ENCODE assay signal across 22 cellular contexts in the genomic region with DNA sequence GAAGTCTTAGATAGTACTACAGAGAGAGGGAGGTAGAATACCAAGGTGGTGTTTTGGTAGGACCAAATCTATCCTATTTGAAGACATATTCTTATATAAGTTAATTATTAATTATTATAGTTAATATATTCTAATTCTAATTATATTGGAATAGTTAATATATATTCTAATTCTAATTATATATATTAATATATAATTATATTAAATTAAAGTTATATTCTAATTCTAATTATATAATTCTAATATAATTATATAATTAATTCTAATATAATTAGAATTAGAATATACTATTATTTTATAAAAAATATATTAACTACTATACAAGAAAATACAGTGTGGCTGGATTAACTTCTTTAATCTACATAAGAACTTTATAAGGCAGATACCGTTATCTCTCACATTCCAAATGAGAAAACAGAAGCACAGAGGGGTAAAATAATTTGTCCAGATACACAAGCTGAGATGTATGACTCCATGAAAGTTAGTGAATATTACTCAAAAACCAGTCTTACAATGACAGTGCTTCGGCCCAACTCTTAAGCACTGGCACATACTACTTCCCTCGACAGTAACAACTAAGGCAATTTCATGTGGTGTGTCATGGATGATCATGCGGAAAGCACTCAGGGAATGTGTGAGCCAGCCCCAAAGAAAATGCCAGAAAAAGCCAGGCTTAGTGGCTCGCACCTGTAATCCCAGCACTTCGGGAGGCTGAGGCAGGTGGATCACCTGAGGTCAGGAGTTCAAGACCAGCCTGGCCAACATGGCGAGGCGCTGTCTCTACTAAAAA. TPM values are rescaled to one million over a fixed set of nuclear protein-coding genes. Genes with fewer than 3 reads are reported as not detected.
A peak's percentile ranks its signal among the peaks of the same experiment; 100 is the strongest.
DNase-seq lines count a peak whose midpoint lies in the region; ATAC-seq, FAIRE-seq and TF ChIP-seq lines count a peak whose summit lies in the region.
"Had no signal": no experiment of that assay in that cellular context is flagged by ENCODE, and none has a peak within 500 bp of the region (broad histone marks: within the 10 kb centered on the region; RNA-seq: fewer than 3 reads in every experiment).

No MANE protein-coding gene starts in this region.

- peaks cover 31% of the 10 kb centered on the region for H3K4me1 Mint-ChIP-seq in HFFc6 (ENCODE audit: low read depth)
- H3K4me1 Mint-ChIP-seq: activated CD4-positive, alpha-beta T cell treated with anti-CD3 and anti-CD28 coated beads, Interleukin-2, amount 10 ng/mL, durations not matched to agents 24 days and 14 days; activated naive CD4-positive, alpha-beta T cell treated with anti-CD3 and anti-CD28 coated beads, Interleukin-2, amount 50 U/mL, for 24 hours had no signal

- no peaks in the 10 kb centered on the region for H3K9me3 Mint-ChIP-seq in HFFc6
- H3K9me3 Mint-ChIP-seq: activated CD4-positive, alpha-beta T cell treated with anti-CD3 and anti-CD28 coated beads, Interleukin-2, amount 10 ng/mL, durations not matched to agents 24 days and 14 days; activated naive CD4-positive, alpha-beta T cell treated with anti-CD3 and anti-CD28 coated beads, Interleukin-2, amount 50 U/mL, for 24 hours; T-helper 2 cell treated with Interferon-gamma antibody and Interleukin-4, amounts not matched to agents 5 μg/mL and 100 μg/mL, for 36 hours had no signal

- DNase-seq in HFFc6: peak; percentile 73
- peak; percentile 17 for DNase-seq in bronchial epithelial cell (ENCODE audit: low read depth)
- no peak for DNase-seq in kidney
- no peak for DNase-seq in NCI-H510A treated with DMSO at 0.1 percent for 48 hours (lab: John Stamatoyannopoulos, UW)
- DNase-seq: activated CD4-positive, alpha-beta T cell treated with anti-CD3 and anti-CD28 coated beads, Interleukin-2, amount 10 ng/mL, durations not matched to agents 24 days and 14 days; activated T-cell treated with anti-CD3 and anti-CD28 coated beads for 4 hours; caudate nucleus; effector memory CD4-positive, alpha-beta T cell; KBM-7; NCI-H1436 treated with DMSO at 0.1 percent for 48 hours; NCI-H446; SJCRH30; spleen; stimulated activated naive CD8-positive, alpha-beta T cell treated with anti-CD3 and anti-CD28 coated beads, Interleukin-15, Interleukin-2, amounts not matched to agents 100 U/mL and 50 U/mL, for 24 hours; upper lobe of right lung had no signal

- peak overlapping the region; percentile 84 for H3K27ac Mint-ChIP-seq in HFFc6
- H3K27ac Mint-ChIP-seq: activated CD4-positive, alpha-beta T cell treated with anti-CD3 and anti-CD28 coated beads, Interleukin-2, amount 10 ng/mL, durations not matched to agents 24 days and 14 days; activated naive CD4-positive, alpha-beta T cell treated with anti-CD3 and anti-CD28 coated beads, Interleukin-2, amount 50 U/mL, for 24 hours; T-helper 2 cell treated with Interferon-gamma antibody and Interleukin-4, amounts not matched to agents 5 μg/mL and 100 μg/mL, for 36 hours had no signal

- H3K9ac ChIP-seq in kidney (ENCODE audit: low read length in 2 of 2): no peak overlapping the region

- H3K4me3 ChIP-seq in bronchial epithelial cell (ENCODE audit: low read depth, low read length): no peak overlapping the region
- H3K4me3 ChIP-seq in kidney (ENCODE audit: low read length in 2 of 2): no peak overlapping the region
- H3K4me3 ChIP-seq: A549, SJCRH30, spleen, upper lobe of right lung had no signal

- no peaks in the 10 kb centered on the region for H3K27me3 Mint-ChIP-seq in HFFc6 (ENCODE audit: insufficient read depth)
- H3K27me3 Mint-ChIP-seq: activated CD4-positive, alpha-beta T cell treated with anti-CD3 and anti-CD28 coated beads, Interleukin-2, amount 10 ng/mL, durations not matched to agents 24 days and 14 days; activated naive CD4-positive, alpha-beta T cell treated with anti-CD3 and anti-CD28 coated beads, Interleukin-2, amount 50 U/mL, for 24 hours had no signal

- H3K9me3 ChIP-seq in kidney (ENCODE audit: control insufficient read depth in 1 of 2, low read length in 2 of 2): no peaks in the 10 kb centered on the region
- H3K9me3 ChIP-seq: A549, SJCRH30, spleen, upper lobe of right lung had no signal

- TF ChIP-seq CTCF in HFFc6 (IDR thresholded peaks at IDR 0.05) (no peak), bronchial epithelial cell (IDR thresholded peaks at IDR 0.05; ENCODE audit: insufficient read depth, low read length, severe bottlenecking) (no peak), kidney (IDR thresholded peaks at IDR 0.05; ENCODE audit: borderline replicate concordance, extremely low read depth, insufficient read depth) (no peak)

- FAIRE-seq in A204.1 (lab: Jason Lieb, UNC) (peak; percentile 95), bronchial epithelial cell (lab: Jason Lieb, UNC) (no peak), kidney (lab: Jason Lieb, UNC) (peak; percentile 94)
- FAIRE-seq: A549 had no signal

- intact Hi-C loops in kidney (cut with DNase I): no loop called here

- no peak overlapping the region for H3K27ac ChIP-seq in kidney (ENCODE audit: low read depth in 2 of 2, low read length in 2 of 2)
- H3K27ac ChIP-seq: spleen, upper lobe of right lung had no signal

- no peaks in the 10 kb centered on the region for H3K4me1 ChIP-seq in kidney (ENCODE audit: control insufficient read depth in 1 of 2, insufficient read depth in 1 of 2, low read depth in 1 of 2, low read length in 2 of 2)
- H3K4me1 ChIP-seq: spleen had no signal

- no peaks in the 10 kb centered on the region for H3K36me3 ChIP-seq in bronchial epithelial cell (ENCODE audit: control insufficient read depth, insufficient read depth, low read length)
- no peaks in the 10 kb centered on the region for H3K36me3 ChIP-seq in kidney (ENCODE audit: control insufficient read depth in 1 of 2, insufficient read depth in 2 of 2, low read length in 2 of 2)
- H3K36me3 ChIP-seq: SJCRH30, spleen, upper lobe of right lung had no signal

- ATAC-seq in HG02840 (IDR thresholded peaks at IDR 0.05; ENCODE audit: low FRiP score, unreplicated experiment): no peak
- ATAC-seq in HG03469 (IDR thresholded peaks at IDR 0.05; ENCODE audit: unreplicated experiment): no peak
- no peak for ATAC-seq in GM21526 (IDR thresholded peaks at IDR 0.05; ENCODE audit: low FRiP score, unreplicated experiment)
- ATAC-seq: stimulated activated naive CD8-positive, alpha-beta T cell treated with anti-CD3 and anti-CD28 coated beads, Interleukin-15, Interleukin-2, amounts not matched to agents 100 U/mL and 50 U/mL, for 24 hours; upper lobe of right lung had no signal

- no peaks in the 10 kb centered on the region for H3K36me3 Mint-ChIP-seq in HFFc6 (ENCODE audit: low read depth)

- H3K4me3 Mint-ChIP-seq in HFFc6: peak overlapping the region; percentile 34
- H3K4me3 Mint-ChIP-seq: activated CD4-positive, alpha-beta T cell treated with anti-CD3 and anti-CD28 coated beads, Interleukin-2, amount 10 ng/mL, durations not matched to agents 24 days and 14 days; activated naive CD4-positive, alpha-beta T cell treated with anti-CD3 and anti-CD28 coated beads, Interleukin-2, amount 50 U/mL, for 24 hours; T-helper 2 cell treated with Interferon-gamma antibody and Interleukin-4, amounts not matched to agents 5 μg/mL and 100 μg/mL, for 36 hours had no signal

- H3K27me3 ChIP-seq in bronchial epithelial cell (ENCODE audit: control insufficient read depth, insufficient read depth, low read length): no peaks in the 10 kb centered on the region
- H3K27me3 ChIP-seq: SJCRH30, spleen, upper lobe of right lung had no signal

RNA-seq across cellular contexts. Expression of gene TYW1B, which starts 42.6 kb away (rescaled TPM):
- total RNA-seq in HFFc6 (2021; fragmentation: NEBNext Ultra II Directional; extraction: Animal tissue kit (Norgen Biotek cat#: 25700)): 1 to 10 TPM; 3.0 to 3.9 (median 3.6) TPM
- total RNA-seq in bronchial epithelial cell: 2.6 and 3.2 TPM in 2 replicates
- total RNA-seq in kidney: 2.9 TPM
- 3.2 TPM for polyA plus RNA-seq in kidney (ENCODE audit: insufficient read depth, low read depth, low replicate concordance)

Comparison
In these comparisons a context has a peak if more than half of its experiments do, and no peak if none do; other contexts are left out.
1. DNase-seq: peak in HFFc6 (single experiment) and bronchial epithelial cell (single experiment); none in kidney (single experiment) and NCI-H510A treated with DMSO at 0.1 percent for 48 hours (single experiment).